In genomic region chr10:17586741-17587720, GRCh38 we compare ENCODE assay signal across 7 cellular contexts. TPM values are rescaled to one million over a fixed set of nuclear protein-coding genes. Genes with fewer than 3 reads are reported as not detected.
DNase-seq lines count a peak whose midpoint lies in the region; ATAC-seq and TF ChIP-seq lines count a peak whose summit lies in the region.

No MANE protein-coding gene starts in this region.

- no peak for TF ChIP-seq CTCF in nephron progenitor cell (IDR thresholded peaks at IDR 0.05)

- no peaks in the 10 kb centered on the region for H3K36me3 ChIP-seq in CD4-positive, alpha-beta memory T cell (ENCODE audit: insufficient read depth, low read length)

- H3K27ac ChIP-seq in CD4-positive, alpha-beta memory T cell (ENCODE audit: low read depth, low read length), result no peak overlapping the region

- no peaks in the 10 kb centered on the region for H3K36me3 Mint-ChIP-seq in T-helper 2 cell treated with Interferon-gamma antibody and Interleukin-4, amounts not matched to agents 5 μg/mL and 100 μg/mL, for 36 hours (ENCODE audit: low read depth)
- H3K36me3 Mint-ChIP-seq in nephron progenitor cell (ENCODE audit: low read depth), result peaks cover 16% of the 10 kb centered on the region
- no peaks in the 10 kb centered on the region for H3K36me3 Mint-ChIP-seq in CD4-positive, alpha-beta memory T cell

- DNase-seq in T-helper 2 cell treated with Interferon-gamma antibody and Interleukin-4, amounts not matched to agents 5 μg/mL and 100 μg/mL, for 36 hours (ENCODE audit: low spot score), result no peak
- DNase-seq in nephron progenitor cell (no peak), NCI-H748 treated with DMSO at 0.1 percent for 48 hours (lab: John Stamatoyannopoulos, UW) (no peak)
- DNase-seq in CD4-positive, alpha-beta memory T cell, result no peak

- peak; percentile 77 for ATAC-seq in GM18909 (IDR thresholded peaks at IDR 0.05; ENCODE audit: poor library complexity, unreplicated experiment)
- peak; percentile 58 for ATAC-seq in HG02840 (IDR thresholded peaks at IDR 0.05; ENCODE audit: low FRiP score, unreplicated experiment)
- ATAC-seq in GM21737 (IDR thresholded peaks at IDR 0.05; ENCODE audit: unreplicated experiment), result no peak

- H3K9me3 Mint-ChIP-seq in T-helper 2 cell treated with Interferon-gamma antibody and Interleukin-4, amounts not matched to agents 5 μg/mL and 100 μg/mL, for 36 hours, result no peaks in the 10 kb centered on the region
- peaks cover 11% of the 10 kb centered on the region for H3K9me3 Mint-ChIP-seq in nephron progenitor cell
- no peaks in the 10 kb centered on the region for H3K9me3 Mint-ChIP-seq in CD4-positive, alpha-beta memory T cell

- H3K4me1 Mint-ChIP-seq in T-helper 2 cell treated with Interferon-gamma antibody and Interleukin-4, amounts not matched to agents 5 μg/mL and 100 μg/mL, for 36 hours (ENCODE audit: low read depth), result peaks cover 10% of the 10 kb centered on the region
- peaks cover 30% of the 10 kb centered on the region for H3K4me1 Mint-ChIP-seq in nephron progenitor cell
- H3K4me1 Mint-ChIP-seq in CD4-positive, alpha-beta memory T cell, result peaks cover 0 to 10% (median 3%) of the 10 kb centered on the region in 4 donors

- intact Hi-C loops in CD4-positive, alpha-beta memory T cell (cut with micrococcal nuclease), result no loop called here

- no peak overlapping the region for H3K27ac Mint-ChIP-seq in T-helper 2 cell treated with Interferon-gamma antibody and Interleukin-4, amounts not matched to agents 5 μg/mL and 100 μg/mL, for 36 hours
- peak overlapping the region; percentile 86 for H3K27ac Mint-ChIP-seq in nephron progenitor cell
- peak overlapping the region in 2 of 7 donors; percentile 44 to 70 for H3K27ac Mint-ChIP-seq in CD4-positive, alpha-beta memory T cell

- CTCF ChIA-PET in CD4-positive, alpha-beta memory T cell (lab: Charles Lee; ENCODE audit: partially characterized antibody), result no interaction called here

- H3K4me3 ChIP-seq in CD4-positive, alpha-beta memory T cell (ENCODE audit: low read length in 2 of 2), result no peak overlapping the region

- H3K27me3 ChIP-seq in CD4-positive, alpha-beta memory T cell (ENCODE audit: insufficient read depth, low read length), result no peaks in the 10 kb centered on the region

- H3K9me3 ChIP-seq in CD4-positive, alpha-beta memory T cell (ENCODE audit: control insufficient read depth in 1 of 2, low read length in 2 of 2), result no peaks in the 10 kb centered on the region

- H3K4me3 Mint-ChIP-seq in T-helper 2 cell treated with Interferon-gamma antibody and Interleukin-4, amounts not matched to agents 5 μg/mL and 100 μg/mL, for 36 hours, result peak overlapping the region; percentile 39
- peak overlapping the region; percentile 19 for H3K4me3 Mint-ChIP-seq in nephron progenitor cell
- H3K4me3 Mint-ChIP-seq in CD4-positive, alpha-beta memory T cell, result peak overlapping the region in 3 of 8 donors; percentile 4 to 69 (median 46)

- H3K27me3 Mint-ChIP-seq in T-helper 2 cell treated with Interferon-gamma antibody and Interleukin-4, amounts not matched to agents 5 μg/mL and 100 μg/mL, for 36 hours (ENCODE audit: low read depth), result peaks cover 11% of the 10 kb centered on the region
- H3K27me3 Mint-ChIP-seq in nephron progenitor cell (ENCODE audit: low read depth, poor library complexity), result peaks cover 4% of the 10 kb centered on the region
- H3K27me3 Mint-ChIP-seq in CD4-positive, alpha-beta memory T cell, result peaks cover 4 to 5% of the 10 kb centered on the region in 2 donors

- no peaks in the 10 kb centered on the region for H3K4me1 ChIP-seq in CD4-positive, alpha-beta memory T cell (ENCODE audit: insufficient read depth, low read length)

- POLR2A ChIA-PET in CD4-positive, alpha-beta memory T cell (lab: Charles Lee; ENCODE audit: partially characterized antibody), result no interaction called here

RNA-seq across cellular contexts. Expression of gene HACD1, which starts 30.1 kb away (rescaled TPM):
- 1 to 10 TPM; 1.7 to 3.4 TPM for total RNA-seq in CD4-positive, alpha-beta memory T cell
- polyA plus RNA-seq in CD4-positive, alpha-beta memory T cell, result 1 to 10 TPM; 1.4 to 3.1 TPM

RNA-seq across cellular contexts. Expression of gene STAM, which starts 56.9 kb away (rescaled TPM):
- 10 to 100 TPM; 31.7 to 34.0 TPM for total RNA-seq in CD4-positive, alpha-beta memory T cell
- 10 to 100 TPM; 11.3 to 13.8 TPM for polyA plus RNA-seq in CD4-positive, alpha-beta memory T cell
